9 cellular contexts compared by ENCODE assay signal in genomic region chr10:26799342-26799741, GRCh38.
DNase-seq lines count a peak whose midpoint lies in the region; ATAC-seq and TF ChIP-seq lines count a peak whose summit lies in the region.
"Had no signal": no experiment of that assay in that cellular context is flagged by ENCODE, and none has a peak within 500 bp of the region (broad histone marks: within the 10 kb centered on the region; RNA-seq: fewer than 3 reads in every experiment).

No MANE protein-coding gene starts in this region.

- ATAC-seq in GM21390 (IDR thresholded peaks at IDR 0.05; ENCODE audit: unreplicated experiment), result peak; percentile 49

- peak overlapping the region; percentile 96 for H3K27ac ChIP-seq in MM.1S (ENCODE audit: low read length)
- H3K27ac ChIP-seq: brain microvascular endothelial cell had no signal

- H3F3A ChIP-seq in MM.1S (ENCODE audit: insufficient read depth, low read length), result peaks cover 18% of the 10 kb centered on the region

- H3K4me3 ChIP-seq in MM.1S (ENCODE audit: low read length), result peak overlapping the region; percentile 17; the same call in 1 of the 2 replicates

- H3K9me2 ChIP-seq in MM.1S (replicated peaks; ENCODE audit: insufficient read depth, low read length), result no peaks in the 10 kb centered on the region

- no peaks in the 10 kb centered on the region for H3K36me3 ChIP-seq in MM.1S (replicated peaks; ENCODE audit: insufficient read depth, low read length)
- H3K36me3 ChIP-seq: brain microvascular endothelial cell had no signal

- no peaks in the 10 kb centered on the region for H3K27me3 ChIP-seq in MM.1S (replicated peaks; ENCODE audit: insufficient read depth, low read length)
- H3K27me3 ChIP-seq: brain microvascular endothelial cell had no signal

- peaks cover 91% of the 10 kb centered on the region for H3K79me2 ChIP-seq in MM.1S (ENCODE audit: low read length)

- peaks cover 58% of the 10 kb centered on the region for H3K4me1 ChIP-seq in MM.1S (ENCODE audit: low read length)

- DNase-seq in NCI-H2227 treated with DMSO at 0.1 percent for 48 hours (lab: John Stamatoyannopoulos, UW), result peak; percentile 2
- DNase-seq in NCI-H2227 (lab: John Stamatoyannopoulos, UW; ENCODE audit: unreplicated experiment), result no peak
- peak; percentile 95 for DNase-seq in MM.1S
- DNase-seq in lung microvascular endothelial cell (ENCODE audit: low read depth in 2 of 2), result peak; percentile 57 to 88
- no peak for DNase-seq in cerebellar nuclear complex (lab: John Stamatoyannopoulos, UW)
- no peak for DNase-seq in dedifferentiated amniotic fluid mesenchymal stem cell (ENCODE audit: extremely low spot score)
- no peak for DNase-seq in NK-92 treated with Interleukin-12 subunit alpha and Interleukin-12 subunit beta, amount 100 ng/mL, for 24 hours (lab: John Stamatoyannopoulos, UW)
- DNase-seq: brain microvascular endothelial cell had no signal

- no peak for TF ChIP-seq CTCF in MM.1S (IDR thresholded peaks at IDR 0.05; ENCODE audit: low read length)

- H3K9me3 ChIP-seq in MM.1S (replicated peaks; ENCODE audit: insufficient read depth, low read length), result no peaks in the 10 kb centered on the region

- peak overlapping the region; percentile 50; the same call in 1 of the 2 replicates for H3K9ac ChIP-seq in MM.1S (ENCODE audit: low read length)

- H3K4me2 ChIP-seq in MM.1S (ENCODE audit: low read depth, low read length), result peak overlapping the region; percentile 66

- no peaks in the 10 kb centered on the region for H4K20me1 ChIP-seq in MM.1S (ENCODE audit: insufficient read depth, low read length)

- no peak overlapping the region for H2AFZ ChIP-seq in MM.1S (ENCODE audit: low read length)

Comparison
In these comparisons a context has a peak if more than half of its experiments do, and no peak if none do; other contexts are left out.
1. DNase-seq: peak in NCI-H2227 treated with DMSO at 0.1 percent for 48 hours (single experiment), MM.1S (single experiment) and lung microvascular endothelial cell (2 of 2); none in NCI-H2227 (single experiment), cerebellar nuclear complex (0 of 2), dedifferentiated amniotic fluid mesenchymal stem cell (single experiment) and NK-92 treated with Interleukin-12 subunit alpha and Interleukin-12 subunit beta, amount 100 ng/mL, for 24 hours (single experiment).